10 cellular contexts compared by ENCODE assay signal in genomic region chr15:59295742-59296090, GRCh38.
DNase-seq lines count a peak whose midpoint lies in the region; ATAC-seq and TF ChIP-seq lines count a peak whose summit lies in the region.
"Had no signal": no experiment of that assay in that cellular context is flagged by ENCODE, and none has a peak within 500 bp of the region (broad histone marks: within the 10 kb centered on the region; RNA-seq: fewer than 3 reads in every experiment).

No MANE protein-coding gene starts in this region.

- H3K27me3 Mint-ChIP-seq in IgD-negative memory B cell (peaks cover 2% of the 10 kb centered on the region), CD14-positive monocyte (ENCODE audit: low read depth in 3 of 3) (peaks cover 0 to 1% (median 0%) of the 10 kb centered on the region in 3 donors)
- H3K27me3 Mint-ChIP-seq in stimulated activated naive B cell treated with anti-CD40 and anti-IgM and Interleukin-4, amounts not matched to agents 10 μg/mL and 1 μg/mL and 100 μg/mL, for 72 hours, result no peaks in the 10 kb centered on the region

- ATAC-seq in left lobe of liver (peak; percentile 53), HG03469 (IDR thresholded peaks at IDR 0.05; ENCODE audit: unreplicated experiment) (no peak), esophagus mucosa (no peak)
- ATAC-seq in stimulated activated naive B cell treated with anti-CD40 and anti-IgM and Interleukin-4, amounts not matched to agents 10 μg/mL and 1 μg/mL and 100 μg/mL, for 72 hours (replicated peaks), result no peak
- ATAC-seq: HepG2 had no signal

- H3K27ac ChIP-seq in angular gyrus (ENCODE audit: low read depth, low read length), result peak overlapping the region; percentile 65
- no peak overlapping the region for H3K27ac ChIP-seq in effector memory CD4-positive, alpha-beta T cell (ENCODE audit: insufficient read depth, low read length, poor library complexity, severe bottlenecking)

- peak overlapping the region in 2 of 3 donors; percentile 22 to 26 for H3K27ac Mint-ChIP-seq in IgD-negative memory B cell
- H3K27ac Mint-ChIP-seq in stimulated activated naive B cell treated with anti-CD40 and anti-IgM and Interleukin-4, amounts not matched to agents 10 μg/mL and 1 μg/mL and 100 μg/mL, for 72 hours, result peak overlapping the region; percentile 56
- peak overlapping the region in 2 of 7 donors; percentile 43 to 68 for H3K27ac Mint-ChIP-seq in CD14-positive monocyte

- no peak overlapping the region for H3K4me3 ChIP-seq in effector memory CD4-positive, alpha-beta T cell (ENCODE audit: insufficient read depth, low read depth, low read length, poor library complexity, severe bottlenecking)

- peaks cover 8% of the 10 kb centered on the region for H3K4me1 ChIP-seq in effector memory CD4-positive, alpha-beta T cell (ENCODE audit: control insufficient read depth, insufficient read depth, low read length, poor library complexity, severe bottlenecking)

- H3K4me1 Mint-ChIP-seq in IgD-negative memory B cell (peaks cover 53 to 64% (median 61%) of the 10 kb centered on the region in 3 donors), CD14-positive monocyte (peaks cover 42% of the 10 kb centered on the region)
- peaks cover 52 to 87% of the 10 kb centered on the region in 2 donors for H3K4me1 Mint-ChIP-seq in stimulated activated naive B cell treated with anti-CD40 and anti-IgM and Interleukin-4, amounts not matched to agents 10 μg/mL and 1 μg/mL and 100 μg/mL, for 72 hours

- H3K4me3 Mint-ChIP-seq in IgD-negative memory B cell (peak overlapping the region in 2 of 4 donors; percentile 74), CD14-positive monocyte (peak overlapping the region in 1 of 2 donors; percentile 47)
- peak overlapping the region in 1 of 2 donors; percentile 22 for H3K4me3 Mint-ChIP-seq in stimulated activated naive B cell treated with anti-CD40 and anti-IgM and Interleukin-4, amounts not matched to agents 10 μg/mL and 1 μg/mL and 100 μg/mL, for 72 hours

- no peaks in the 10 kb centered on the region for H3K9me3 ChIP-seq in effector memory CD4-positive, alpha-beta T cell (ENCODE audit: control insufficient read depth, low read length)

- no peaks in the 10 kb centered on the region for H3K36me3 ChIP-seq in effector memory CD4-positive, alpha-beta T cell (ENCODE audit: control insufficient read depth, insufficient read depth, low read length)

- no peaks in the 10 kb centered on the region for H3K27me3 ChIP-seq in effector memory CD4-positive, alpha-beta T cell (replicated peaks; ENCODE audit: control insufficient read depth, insufficient read depth, low read length, poor library complexity, severe bottlenecking)

- intact Hi-C loops in CD14-positive monocyte (cut with micrococcal nuclease), result no loop called here

- H3K36me3 Mint-ChIP-seq in IgD-negative memory B cell (peaks cover 1% of the 10 kb centered on the region), CD14-positive monocyte (peaks cover 0 to 4% of the 10 kb centered on the region in 2 donors)
- H3K36me3 Mint-ChIP-seq in stimulated activated naive B cell treated with anti-CD40 and anti-IgM and Interleukin-4, amounts not matched to agents 10 μg/mL and 1 μg/mL and 100 μg/mL, for 72 hours, result peaks cover 25 to 42% of the 10 kb centered on the region in 2 donors

- no peak for TF ChIP-seq CTCF in CD14-positive monocyte (IDR thresholded peaks at IDR 0.05)

- DNase-seq in left lobe of liver (ENCODE audit: low spot score) (no peak), CD14-positive monocyte (ENCODE audit: low spot score) (no peak)
- no peak for DNase-seq in stimulated activated naive B cell treated with anti-CD40 and anti-IgM and Interleukin-4, amounts not matched to agents 10 μg/mL and 1 μg/mL and 100 μg/mL, for 72 hours
- DNase-seq in effector memory CD4-positive, alpha-beta T cell, result no peak
- DNase-seq: DND-41 had no signal

- H3K9me3 Mint-ChIP-seq in IgD-negative memory B cell (no peaks in the 10 kb centered on the region), CD14-positive monocyte (peaks cover 0 to 2% (median 0%) of the 10 kb centered on the region in 7 donors)
- no peaks in the 10 kb centered on the region for H3K9me3 Mint-ChIP-seq in stimulated activated naive B cell treated with anti-CD40 and anti-IgM and Interleukin-4, amounts not matched to agents 10 μg/mL and 1 μg/mL and 100 μg/mL, for 72 hours
